8 cellular contexts compared by ENCODE assay signal in genomic region chr17:82153745-82154375, GRCh38. TPM values are rescaled to one million over a fixed set of nuclear protein-coding genes. Genes with fewer than 3 reads are reported as not detected.
DNase-seq lines count a peak whose midpoint lies in the region; ATAC-seq and TF ChIP-seq lines count a peak whose summit lies in the region.

No MANE protein-coding gene starts in this region.

- no TSS peak for BruUV-seq in Panc1 (replicated peaks; lab: Mats Ljungman, UMichigan)

- POLR2A ChIA-PET in Panc1 (lab: Charles Lee), result no interaction called here

- ATAC-seq in Panc1, result peak; percentile 93
- no peak for ATAC-seq in GM19351 (IDR thresholded peaks at IDR 0.05; ENCODE audit: unreplicated experiment)

- no peaks in the 10 kb centered on the region for H3K9me3 ChIP-seq in Panc1 (ENCODE audit: control insufficient read depth, insufficient read depth, low read depth, low read length)

- in situ Hi-C loops in Panc1 (cut with HindIII; ENCODE audit: low pct_unique_long_range_greater_than_20kb, low sequenced_read_pairs), result no loop called here

- H3K27ac ChIP-seq in Panc1 (ENCODE audit: low read length), result peak overlapping the region; percentile 40
- H3K27ac ChIP-seq in substantia nigra (ENCODE audit: low read depth, low read length, poor library complexity, severe bottlenecking), result no peak overlapping the region

- DNase-seq in EH (ENCODE audit: low read depth) (peak; percentile 73), HT1080 (ENCODE audit: low read depth) (peak; percentile 66), Panc1 (ENCODE audit: low read depth, low spot score) (peak; percentile 28), fibroblast of the aortic adventitia (ENCODE audit: low read depth) (peak; percentile 73), non-pigmented ciliary epithelial cell (ENCODE audit: low read depth) (peak; percentile 11), substantia nigra (lab: John Stamatoyannopoulos, UW) (peak; percentile 11 to 82 (median 64))
- peak; percentile 87 for DNase-seq in activated T-cell treated with anti-CD3 and anti-CD28 coated beads, Interleukin-2, amount 50 U/mL, for 48 hours

- H3K36me3 ChIP-seq in Panc1 (ENCODE audit: control insufficient read depth, insufficient read depth, low read length), result no peaks in the 10 kb centered on the region

- CTCF ChIA-PET in Panc1 (lab: Charles Lee), result interaction anchor here (0.6 to 1.2 kb wide), 3 partner anchors 17 to 124 kb away, joined by 3 to 6 read pairs (median 5); no protein-coding TSS in a partner anchor

- intact Hi-C loops in Panc1 (cut with micrococcal nuclease; ENCODE audit: unreplicated experiment), result no loop called here

- H3K4me1 ChIP-seq in Panc1 (ENCODE audit: control insufficient read depth, insufficient read depth, low read length), result 0 out of 2 replicates have a peak, but pooled peaks cover 5% of the 10 kb centered on the region

- H3K4me3 ChIP-seq in Panc1 (ENCODE audit: low read depth in 2 of 2, low read length in 2 of 2), result no peak overlapping the region
- H3K4me3 ChIP-seq in fibroblast of the aortic adventitia (ENCODE audit: low read depth, low read length), result no peak overlapping the region

- TF ChIP-seq CTCF in Panc1 (IDR thresholded peaks at IDR 0.05), result peak; percentile 94
- TF ChIP-seq CTCF in fibroblast of the aortic adventitia (IDR thresholded peaks at IDR 0.05; ENCODE audit: insufficient read depth, low read length), result peak; percentile 96

- no peaks in the 10 kb centered on the region for H3K27me3 ChIP-seq in Panc1 (ENCODE audit: control insufficient read depth, insufficient read depth, low read length)

RNA-seq across cellular contexts. Expression of gene FASN, which starts 55.8 kb away (rescaled TPM):
- 140 and 151 TPM in 2 replicates for total RNA-seq in HT1080 (2014; rRNA removed; shearing (Covaris generic))
- 91.3 and 96.4 TPM in 2 replicates for polyA plus RNA-seq in HT1080 (2015; cell fraction: cytosol; rRNA removed)
- 312 and 328 TPM in 2 replicates for polyA plus RNA-seq in HT1080 (2015; cell fraction: nucleus; rRNA removed)
- 956 TPM for total RNA-seq in Panc1 (2021; ENCODE audit: unreplicated experiment)
- 789 TPM for polyA plus RNA-seq in Panc1 (2012; ENCODE audit: insufficient read length)
- total RNA-seq in fibroblast of the aortic adventitia (ENCODE audit: low replicate concordance), result 65.2 and 100 TPM in 2 replicates

RNA-seq across cellular contexts. Expression of gene CCDC57, which starts 58.8 kb away (rescaled TPM):
- 10.6 and 12.9 TPM in 2 replicates for total RNA-seq in HT1080 (2014; rRNA removed; shearing (Covaris generic))
- polyA plus RNA-seq in HT1080 (2015; cell fraction: cytosol; rRNA removed), result 6.4 and 6.7 TPM in 2 replicates
- polyA plus RNA-seq in HT1080 (2015; cell fraction: nucleus; rRNA removed), result 86.3 and 105 TPM in 2 replicates
- 63.6 TPM for total RNA-seq in Panc1 (2021; ENCODE audit: unreplicated experiment)
- 59.2 TPM for polyA plus RNA-seq in Panc1 (2012; ENCODE audit: insufficient read length)
- 15.2 and 37.4 TPM in 2 replicates for total RNA-seq in fibroblast of the aortic adventitia (ENCODE audit: low replicate concordance)

Comparison
In these comparisons a context has a peak if more than half of its experiments do, and no peak if none do; other contexts are left out.
1. DNase-seq: peak in every context shown above with its lines; median percentile 87 in activated T-cell treated with anti-CD3 and anti-CD28 coated beads, Interleukin-2, amount 50 U/mL, for 48 hours; 73 in EH; 73 in fibroblast of the aortic adventitia; 66 in HT1080; 64 in substantia nigra; 28 in Panc1; 11 in non-pigmented ciliary epithelial cell.